In genomic region chr15:39887832-39888231, GRCh38 we compare ENCODE assay signal across 10 cellular contexts. TPM values are rescaled to one million over a fixed set of nuclear protein-coding genes. Genes with fewer than 3 reads are reported as not detected.
DNase-seq lines count a peak whose midpoint lies in the region; ATAC-seq and TF ChIP-seq lines count a peak whose summit lies in the region.
"Had no signal": no experiment of that assay in that cellular context is flagged by ENCODE, and none has a peak within 500 bp of the region (broad histone marks: within the 10 kb centered on the region; RNA-seq: fewer than 3 reads in every experiment).

No MANE protein-coding gene starts in this region.

- H3K4me3 Mint-ChIP-seq in endothelial cell (ENCODE audit: unreplicated experiment), result no peak overlapping the region

- no peaks in the 10 kb centered on the region for H3K36me3 Mint-ChIP-seq in endothelial cell (ENCODE audit: low read depth, unreplicated experiment)

- H3K27me3 ChIP-seq in MG63, result no peaks in the 10 kb centered on the region

- in situ Hi-C loops in G401 (cut with HindIII; ENCODE audit: low sequenced_read_pairs), result no loop called here

- no peak for TF ChIP-seq CTCF in endothelial cell (IDR thresholded peaks at IDR 0.05; ENCODE audit: unreplicated experiment)

- ATAC-seq in HG03571 (IDR thresholded peaks at IDR 0.05; ENCODE audit: unreplicated experiment) (no peak), GM18909 (IDR thresholded peaks at IDR 0.05; ENCODE audit: poor library complexity, unreplicated experiment) (no peak)

- H3K4me3 ChIP-seq in MG63, result no peak overlapping the region
- H3K4me3 ChIP-seq: thoracic aorta had no signal

- H3K9me3 ChIP-seq in MG63, result no peaks in the 10 kb centered on the region
- H3K9me3 ChIP-seq: thoracic aorta had no signal

- no peaks in the 10 kb centered on the region for H3K27me3 Mint-ChIP-seq in endothelial cell (ENCODE audit: unreplicated experiment)

- no peaks in the 10 kb centered on the region for H3K36me3 ChIP-seq in MG63
- H3K36me3 ChIP-seq: thoracic aorta had no signal

- DNase-seq in G401 (ENCODE audit: low spot score), result peak; percentile 43
- peak; percentile 21 for DNase-seq in MG63
- DNase-seq in dermis microvascular lymphatic vessel endothelial cell (ENCODE audit: low read depth in 2 of 2), result peak; percentile 15 to 68
- peak; percentile 74 for DNase-seq in myocyte (ENCODE audit: low read depth)
- no peak for DNase-seq in KG1 (lab: John Stamatoyannopoulos, UW)
- DNase-seq in endothelial cell (ENCODE audit: low spot score), result no peak
- DNase-seq: NCI-H1436 treated with DMSO at 0.1 percent for 48 hours had no signal

- no peaks in the 10 kb centered on the region for H3K9me3 Mint-ChIP-seq in endothelial cell (ENCODE audit: unreplicated experiment)

- no peak overlapping the region for H3K27ac Mint-ChIP-seq in endothelial cell (ENCODE audit: unreplicated experiment)

- peaks cover 4% of the 10 kb centered on the region for H3K4me1 Mint-ChIP-seq in endothelial cell (ENCODE audit: unreplicated experiment)

RNA-seq across cellular contexts. Expression of gene GPR176, which starts 32.2 kb away (rescaled TPM):
- 0.98 and 2.0 TPM in 2 replicates for total RNA-seq in G401 (2014; rRNA removed; shearing (Covaris generic))
- 58.3 and 59.6 TPM in 2 replicates for total RNA-seq in MG63 (2014; rRNA removed; shearing (Covaris generic); ENCODE audit: low replicate concordance)
- 4.3 and 8.5 TPM in 2 replicates for total RNA-seq in dermis microvascular lymphatic vessel endothelial cell
- total RNA-seq in myocyte, result 28.1 and 32.6 TPM in 2 replicates
- 18.5 TPM for polyA plus RNA-seq in myocyte (2012)
- 2.4 TPM for total RNA-seq in endothelial cell (ENCODE audit: unreplicated experiment)

RNA-seq across cellular contexts. Expression of gene EIF2AK4, which starts 46.1 kb away (rescaled TPM):
- 44.1 and 54.8 TPM in 2 replicates for total RNA-seq in G401 (2014; rRNA removed; shearing (Covaris generic))
- total RNA-seq in MG63 (2014; rRNA removed; shearing (Covaris generic); ENCODE audit: low replicate concordance), result 61.7 and 69.2 TPM in 2 replicates
- total RNA-seq in dermis microvascular lymphatic vessel endothelial cell (23.5 and 27.6 TPM in 2 replicates), myocyte (68.3 and 70.0 TPM in 2 replicates), endothelial cell (ENCODE audit: unreplicated experiment) (42.0 TPM)
- 32.0 TPM for polyA plus RNA-seq in myocyte (2012)

Comparison
In these comparisons a context has a peak if more than half of its experiments do, and no peak if none do; other contexts are left out.
1. DNase-seq: peak in G401 (single experiment), MG63 (single experiment), dermis microvascular lymphatic vessel endothelial cell (2 of 2) and myocyte (single experiment); none in KG1 (single experiment) and endothelial cell (single experiment).